11 cellular contexts compared by ENCODE assay signal in genomic region chr3:169865176-169865800, GRCh38. TPM values are rescaled to one million over a fixed set of nuclear protein-coding genes. Genes with fewer than 3 reads are reported as not detected.
DNase-seq lines count a peak whose midpoint lies in the region; ATAC-seq and TF ChIP-seq lines count a peak whose summit lies in the region.
"Had no signal": no experiment of that assay in that cellular context is flagged by ENCODE, and none has a peak within 500 bp of the region (broad histone marks: within the 10 kb centered on the region; RNA-seq: fewer than 3 reads in every experiment).

No MANE protein-coding gene starts in this region.

- no peaks in the 10 kb centered on the region for H3K27me3 ChIP-seq in CD4-positive, alpha-beta T cell (ENCODE audit: control insufficient read depth, insufficient read depth, low read length)
- H3K27me3 ChIP-seq in lower lobe of right lung (ENCODE audit: low read depth): no peaks in the 10 kb centered on the region

- TF ChIP-seq CTCF in CD4-positive, alpha-beta T cell (IDR thresholded peaks at IDR 0.05): no peak
- TF ChIP-seq CTCF in lower lobe of right lung (IDR thresholded peaks at IDR 0.05): no peak

- peaks cover 37% of the 10 kb centered on the region for H3K4me1 Mint-ChIP-seq in CD4-positive, alpha-beta T cell (ENCODE audit: low read depth)

- H3K9me3 ChIP-seq in CD4-positive, alpha-beta T cell (ENCODE audit: control insufficient read depth, low read length): no peaks in the 10 kb centered on the region
- H3K9me3 ChIP-seq in lower lobe of right lung: no peaks in the 10 kb centered on the region

- no peak overlapping the region for H3K27ac ChIP-seq in CD4-positive, alpha-beta T cell (ENCODE audit: low read depth, low read length)
- H3K27ac ChIP-seq in lower lobe of right lung: no peak overlapping the region

- peaks cover 8% of the 10 kb centered on the region for H3K4me1 ChIP-seq in lower lobe of right lung

- no peaks in the 10 kb centered on the region for H3K36me3 Mint-ChIP-seq in CD4-positive, alpha-beta T cell (ENCODE audit: low read depth)

- H3K9me3 Mint-ChIP-seq in CD4-positive, alpha-beta T cell: no peaks in the 10 kb centered on the region

- H3K27me3 Mint-ChIP-seq in CD4-positive, alpha-beta T cell: peaks cover 5% of the 10 kb centered on the region

- H3K36me3 ChIP-seq in lower lobe of right lung: no peaks in the 10 kb centered on the region

- peak overlapping the region; percentile 81 for H3K27ac Mint-ChIP-seq in CD4-positive, alpha-beta T cell

- peak; percentile 58 for ATAC-seq in CD4-positive, alpha-beta T cell (ENCODE audit: poor library complexity)
- peak; percentile 52 for ATAC-seq in GM21515 (IDR thresholded peaks at IDR 0.05; ENCODE audit: unreplicated experiment)
- peak; percentile 54 to 60 for ATAC-seq in lower lobe of right lung
- no peak for ATAC-seq in HG02571 (IDR thresholded peaks at IDR 0.05; ENCODE audit: unreplicated experiment)

- H3K4me3 ChIP-seq in lower lobe of right lung: no peak overlapping the region

- POLR2A ChIA-PET in CD4-positive, alpha-beta T cell (lab: Charles Lee): interaction anchor here (1.2 to 2.9 kb wide), 4 partner anchors 25 to 172 kb away, joined by 3 to 34 read pairs (median 6); partner anchors contain the start of genes GPR160 and SEC62

- peak overlapping the region; percentile 54 for H3K4me3 Mint-ChIP-seq in CD4-positive, alpha-beta T cell

- CTCF ChIA-PET in CD4-positive, alpha-beta T cell (lab: Charles Lee): no interaction called here

- peak in 2 of 10 experiments; percentile 1 to 6 for DNase-seq in CD4-positive, alpha-beta T cell
- DNase-seq in SKM-1 (lab: John Stamatoyannopoulos, UW; ENCODE audit: unreplicated experiment) (peak; percentile 42), lower lobe of right lung (no peak), mesenteric fat pad (ENCODE audit: low spot score) (no peak), NCI-H524 (lab: John Stamatoyannopoulos, UW) (no peak), DMS53 treated with DMSO at 0.1 percent for 48 hours (lab: John Stamatoyannopoulos, UW; ENCODE audit: unreplicated experiment) (no peak)
- DNase-seq: NCI-H2029 had no signal

- intact Hi-C loops in CD4-positive, alpha-beta T cell (cut with DNase I, micrococcal nuclease): loop anchor here in 1 of 2 experiments (10.0 kb wide), 2 partner anchors 320 to 830 kb away; partner anchors contain the start of gene PHC3
- intact Hi-C loops in lower lobe of right lung (cut with DNase I): no loop called here

RNA-seq across cellular contexts. Expression of gene LRRC31, which starts 4.4 kb away (rescaled TPM):
- total RNA-seq in CD4-positive, alpha-beta T cell: not detected
- total RNA-seq in lower lobe of right lung (1.1 TPM), mesenteric fat pad (not detected)
- total RNA-seq: fibroblast of lung had no signal

RNA-seq across cellular contexts. Expression of gene SAMD7, which starts 46.1 kb away (rescaled TPM):
- total RNA-seq in CD4-positive, alpha-beta T cell: not detected
- not detected for total RNA-seq in lower lobe of right lung
- total RNA-seq in mesenteric fat pad: not detected
- total RNA-seq: fibroblast of lung, mucosa of gallbladder had no signal

RNA-seq across cellular contexts. Expression of gene LRRC34, which starts 52.6 kb away (rescaled TPM):
- total RNA-seq in CD4-positive, alpha-beta T cell: under 1 TPM; 0.22 to 0.52 TPM
- total RNA-seq in lower lobe of right lung (4.8 TPM), mesenteric fat pad (3.4 TPM)

RNA-seq across cellular contexts. Expression of gene LRRIQ4, which starts 52.6 kb away (rescaled TPM):
- not detected for total RNA-seq in CD4-positive, alpha-beta T cell
- total RNA-seq in lower lobe of right lung (not detected), mesenteric fat pad (not detected)
- total RNA-seq: mucosa of gallbladder had no signal
